1 cellular context compared by ENCODE assay signal in the genomic region with DNA sequence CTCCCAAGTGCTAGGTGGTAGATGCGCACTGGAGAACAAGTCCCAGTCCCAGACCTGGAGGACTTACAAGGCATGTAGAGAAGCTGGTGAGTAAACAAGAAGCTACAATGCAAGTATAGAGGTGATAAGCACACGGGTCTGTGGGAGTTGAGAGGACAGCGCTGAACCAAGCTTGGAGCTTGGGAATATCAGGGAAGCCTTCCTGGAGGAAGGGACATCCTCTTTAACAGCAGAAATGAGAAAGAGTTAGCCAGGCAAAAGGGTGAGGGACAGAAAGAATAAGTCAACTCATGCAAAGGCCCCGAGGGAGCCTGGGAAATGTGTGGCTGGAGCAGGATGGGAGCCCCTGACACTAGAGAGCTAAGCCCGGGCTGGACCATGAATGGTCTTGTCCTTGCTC.
A peak's percentile ranks its signal among the peaks of the same experiment; 100 is the strongest.
TF ChIP-seq lines count a peak whose summit lies in the region.

No MANE protein-coding gene starts in this region.

TF ChIP-seq in HepG2, 621 proteins besides CTCF, POLR2A, EP300 and RAD21:
- TF ChIP-seq ZFP36 (IDR thresholded peaks at IDR 0.05; ENCODE audit: borderline replicate concordance, low read depth, low read length, partially characterized antibody) (peak; percentile 63), TEF (CRISPR knock-in tag; IDR thresholded peaks at IDR 0.05) (no peak), FOXA1 (IDR thresholded peaks at IDR 0.05) (no peak), FOXA1 (CRISPR knock-in tag; IDR thresholded peaks at IDR 0.05) (0 out of 2 replicates have a peak, but pooled peaks have one; percentile 13)
